Comparison of ENCODE assay signal across 8 cellular contexts in genomic region chr16:89094252-89094901, GRCh38. TPM values are rescaled to one million over a fixed set of nuclear protein-coding genes. Genes with fewer than 3 reads are reported as not detected.
DNase-seq lines count a peak whose midpoint lies in the region; ATAC-seq, FAIRE-seq and TF ChIP-seq lines count a peak whose summit lies in the region.

No MANE protein-coding gene starts in this region.

- no peak for FAIRE-seq in kidney (lab: Jason Lieb, UNC)

- H3K4me3 ChIP-seq in Loucy (ENCODE audit: low read length, poor library complexity, severe bottlenecking) (peak overlapping the region; percentile 86), ascending aorta (peak overlapping the region; percentile 93), kidney (ENCODE audit: low read length in 2 of 2) (peak overlapping the region; percentile 62 to 83), stomach smooth muscle (ENCODE audit: low read length in 2 of 2) (peak overlapping the region; percentile 83)

- no peaks in the 10 kb centered on the region for H3K36me3 ChIP-seq in ES-I3 (ENCODE audit: insufficient read depth, low read length)
- no peaks in the 10 kb centered on the region for H3K36me3 ChIP-seq in Loucy (ENCODE audit: insufficient read depth, low read length)
- no peaks in the 10 kb centered on the region for H3K36me3 ChIP-seq in ascending aorta
- peaks cover 0 to 2% of the 10 kb centered on the region in 2 donors for H3K36me3 ChIP-seq in kidney (ENCODE audit: control insufficient read depth in 1 of 2, insufficient read depth in 2 of 2, low read length in 2 of 2)
- H3K36me3 ChIP-seq in stomach smooth muscle (ENCODE audit: control insufficient read depth in 2 of 2, insufficient read depth in 2 of 2, low read length in 2 of 2) = peaks cover 0 to 7% of the 10 kb centered on the region in 2 donors

- no peak for ATAC-seq in GM21576 (IDR thresholded peaks at IDR 0.05; ENCODE audit: unreplicated experiment)

- H3K9me3 ChIP-seq in ES-I3 (ENCODE audit: control insufficient read depth, insufficient read depth, low read length) (no peaks in the 10 kb centered on the region), Loucy (ENCODE audit: insufficient read depth, low read depth, low read length) (no peaks in the 10 kb centered on the region), ascending aorta (no peaks in the 10 kb centered on the region), kidney (ENCODE audit: control insufficient read depth in 1 of 2, low read length in 2 of 2) (no peaks in the 10 kb centered on the region), stomach smooth muscle (ENCODE audit: control insufficient read depth in 2 of 2, low read length in 2 of 2) (no peaks in the 10 kb centered on the region)

- H3K4me1 ChIP-seq in ES-I3 (ENCODE audit: insufficient read depth, low read length) (peaks cover 11% of the 10 kb centered on the region), Loucy (ENCODE audit: insufficient read depth, low read length, poor library complexity, severe bottlenecking) (no peaks in the 10 kb centered on the region), ascending aorta (peaks cover 0 to 21% of the 10 kb centered on the region in 2 donors), kidney (ENCODE audit: control insufficient read depth in 1 of 2, insufficient read depth in 1 of 2, low read depth in 1 of 2, low read length in 2 of 2) (peaks cover 5 to 12% of the 10 kb centered on the region in 2 donors), stomach smooth muscle (ENCODE audit: control insufficient read depth, insufficient read depth, low read length) (peaks cover 13% of the 10 kb centered on the region)

- TF ChIP-seq CTCF in Loucy (conservative IDR thresholded peaks at IDR 0.05; ENCODE audit: low read length) = no peak
- no peak for TF ChIP-seq CTCF in ascending aorta (IDR thresholded peaks at IDR 0.05)
- no peak for TF ChIP-seq CTCF in kidney (IDR thresholded peaks at IDR 0.05; ENCODE audit: borderline replicate concordance, extremely low read depth, insufficient read depth)

- H3K4me2 ChIP-seq in Loucy (ENCODE audit: low read depth, low read length, poor library complexity, severe bottlenecking) = peak overlapping the region; percentile 80

- peaks cover 36% of the 10 kb centered on the region for H3K79me2 ChIP-seq in Loucy (ENCODE audit: insufficient read depth, low read length)

- H3K9me2 ChIP-seq in Loucy (replicated peaks; ENCODE audit: low read depth, low read length) = no peaks in the 10 kb centered on the region

- no peak overlapping the region for H2AFZ ChIP-seq in Loucy (ENCODE audit: low read length)

- no peaks in the 10 kb centered on the region for H3F3A ChIP-seq in Loucy (ENCODE audit: low read depth)

- H3K27ac ChIP-seq in ascending aorta (peak overlapping the region; percentile 32 to 48), kidney (ENCODE audit: low read depth in 2 of 2, low read length in 2 of 2) (no peak overlapping the region), stomach smooth muscle (ENCODE audit: low read length) (no peak overlapping the region)

- DNase-seq in ascending aorta (ENCODE audit: low spot score in 2 of 2) (no peak), kidney (peak; percentile 80), T-helper 9 cell (no peak), NCI-H1930 (lab: John Stamatoyannopoulos, UW) (no peak)

- intact Hi-C loops in ascending aorta (cut with DNase I) = loop anchor here (10.0 kb wide), 2 partner anchors 70 to 120 kb away; partner anchors contain the start of gene ZNF778
- intact Hi-C loops in kidney (cut with DNase I) = no loop called here

- no peaks in the 10 kb centered on the region for H3K27me3 ChIP-seq in Loucy (ENCODE audit: insufficient read depth, low read length, poor library complexity, severe bottlenecking)
- H3K27me3 ChIP-seq in ascending aorta = no peaks in the 10 kb centered on the region
- H3K27me3 ChIP-seq in stomach smooth muscle (ENCODE audit: control insufficient read depth in 1 of 2, insufficient read depth in 2 of 2, low read length in 2 of 2) = peaks cover 18 to 19% of the 10 kb centered on the region in 2 donors

- H3K9ac ChIP-seq in ES-I3 (ENCODE audit: low read depth, low read length) (peak overlapping the region; percentile 84), Loucy (ENCODE audit: low read depth, low read length, poor library complexity, severe bottlenecking) (peak overlapping the region; percentile 75), kidney (ENCODE audit: low read length in 2 of 2) (peak overlapping the region; percentile 26 to 65), stomach smooth muscle (ENCODE audit: low read length in 2 of 2) (peak overlapping the region; percentile 66 to 85)

- H4K20me1 ChIP-seq in Loucy (ENCODE audit: insufficient read depth, low read length, poor library complexity, severe bottlenecking) = no peaks in the 10 kb centered on the region

RNA-seq across cellular contexts. Expression of gene ACSF3, which starts 0.7 kb away (rescaled TPM):
- total RNA-seq in ascending aorta = 5.2 TPM
- 33.2 TPM for total RNA-seq in kidney
- polyA plus RNA-seq in kidney (ENCODE audit: insufficient read depth, low read depth, low replicate concordance) = 39.0 TPM

Comparison
In these comparisons a context has a peak if more than half of its experiments do, and no peak if none do; other contexts are left out.
1. H3K27ac ChIP-seq: peak in ascending aorta (2 of 2); none in kidney (0 of 2) and stomach smooth muscle (single experiment).
2. Peak in every context shown above with its lines, with median percentiles within 50 percentile points of each other: H3K9ac ChIP-seq and H3K4me3 ChIP-seq.